8 cellular contexts compared by ENCODE assay signal in genomic region chr5:103119765-103120606, GRCh38. TPM values are rescaled to one million over a fixed set of nuclear protein-coding genes. Genes with fewer than 3 reads are reported as not detected.
DNase-seq lines count a peak whose midpoint lies in the region; ATAC-seq and TF ChIP-seq lines count a peak whose summit lies in the region.

A gene with protein sequence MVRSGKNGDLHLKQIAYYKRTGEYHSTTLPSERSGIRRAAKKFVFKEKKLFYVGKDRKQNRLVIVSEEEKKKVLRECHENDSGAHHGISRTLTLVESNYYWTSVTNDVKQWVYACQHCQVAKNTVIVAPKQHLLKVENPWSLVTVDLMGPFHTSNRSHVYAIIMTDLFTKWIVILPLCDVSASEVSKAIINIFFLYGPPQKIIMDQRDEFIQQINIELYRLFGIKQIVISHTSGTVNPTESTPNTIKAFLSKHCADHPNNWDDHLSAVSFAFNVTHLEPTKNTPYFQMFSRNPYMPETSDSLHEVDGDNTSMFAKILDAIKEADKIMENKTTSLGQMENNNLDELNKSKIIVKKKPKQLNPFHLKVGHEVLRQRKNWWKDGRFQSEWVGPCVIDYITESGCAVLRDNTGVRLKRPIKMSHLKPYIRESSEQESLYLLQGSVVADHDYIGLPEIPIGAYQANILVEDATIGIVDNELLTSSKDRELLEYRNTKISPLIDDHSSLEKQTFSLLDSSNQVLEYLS (minus strand): TSS chr5:103120138. CDS start chr5:103108707, 11,431 bp downstream.
Gene PPIP5K2, plus strand, starts transcription at chr5:103120301. Its CDS starts 9,289 bp downstream, at chr5:103129590.

- no peaks in the 10 kb centered on the region for H3F3A ChIP-seq in OCI-LY1 (ENCODE audit: insufficient read depth, low read length)

- peaks cover 68% of the 10 kb centered on the region for H3K79me2 ChIP-seq in OCI-LY1 (ENCODE audit: insufficient read depth, low read length)

- H3K9me3 Mint-ChIP-seq in endothelial cell (ENCODE audit: unreplicated experiment) (no peaks in the 10 kb centered on the region), mesothelial cell of epicardium (no peaks in the 10 kb centered on the region)

- TF ChIP-seq CTCF in OCI-LY1 (IDR thresholded peaks at IDR 0.05; ENCODE audit: low read length) (no peak), endothelial cell (IDR thresholded peaks at IDR 0.05; ENCODE audit: unreplicated experiment) (no peak), mesothelial cell of epicardium (IDR thresholded peaks at IDR 0.05; ENCODE audit: unreplicated experiment) (no peak)

- H3K4me3 Mint-ChIP-seq in endothelial cell (ENCODE audit: unreplicated experiment) (peak within 1 kb of the TSS; percentile 98), mesothelial cell of epicardium (peak within 1 kb of the TSS; percentile 97)

- H3K9me2 ChIP-seq in OCI-LY1 (ENCODE audit: low read depth, low read length): no peaks in the 10 kb centered on the region

- H3K4me1 ChIP-seq in HUES64 (ENCODE audit: insufficient read depth, low read length) (peaks cover 17% of the 10 kb centered on the region; the same call in 1 of the 2 replicates), OCI-LY1 (ENCODE audit: insufficient read depth, low read length, severe bottlenecking) (peaks cover 38% of the 10 kb centered on the region)

- H3K27me3 ChIP-seq in HUES64 (ENCODE audit: insufficient read depth, low read length): no peaks in the 10 kb centered on the region
- no peaks in the 10 kb centered on the region for H3K27me3 ChIP-seq in OCI-LY1 (ENCODE audit: insufficient read depth, low read length)

- peak within 1 kb of the TSS; percentile 100 for H3K27ac Mint-ChIP-seq in endothelial cell (ENCODE audit: unreplicated experiment)
- peak within 1 kb of the TSS; percentile 100 for H3K27ac Mint-ChIP-seq in mesothelial cell of epicardium

- under 1% methylated on average over 46 of the region's 46 CpGs for WGBS in HUES64

- H3K27me3 Mint-ChIP-seq in endothelial cell (ENCODE audit: unreplicated experiment) (peaks cover 3% of the 10 kb centered on the region), mesothelial cell of epicardium (ENCODE audit: low read depth) (no peaks in the 10 kb centered on the region)

- H3K36me3 ChIP-seq in HUES64 (ENCODE audit: insufficient read depth, low read length) (no peaks in the 10 kb centered on the region), OCI-LY1 (ENCODE audit: insufficient read depth, low read length) (peaks cover 18% of the 10 kb centered on the region)

- no peaks in the 10 kb centered on the region for H3K36me3 Mint-ChIP-seq in endothelial cell (ENCODE audit: low read depth, unreplicated experiment)
- H3K36me3 Mint-ChIP-seq in mesothelial cell of epicardium: peaks cover 3% of the 10 kb centered on the region

- H3K4me3 ChIP-seq in HUES64 (ENCODE audit: low read length) (peak within 1 kb of the TSS; percentile 98), OCI-LY1 (ENCODE audit: low read depth, low read length, poor library complexity, severe bottlenecking) (peak within 1 kb of the TSS; percentile 78)

- peaks cover 21% of the 10 kb centered on the region for H3K4me1 Mint-ChIP-seq in endothelial cell (ENCODE audit: unreplicated experiment)
- peaks cover 33% of the 10 kb centered on the region for H3K4me1 Mint-ChIP-seq in mesothelial cell of epicardium

- DNase-seq in D341Med (ENCODE audit: low spot score) (peak; percentile 85), endothelial cell (ENCODE audit: low spot score) (peak; percentile 95), mesothelial cell of epicardium (ENCODE audit: low spot score in 2 of 2, unreplicated experiment in 2 of 2) (peak; percentile 66 to 91)
- peak; percentile 94 for DNase-seq in activated CD8-positive, alpha-beta memory T cell treated with anti-CD3 and anti-CD28 coated beads, Interleukin-2, amount 50 U/mL, for 48 hours
- peak; percentile 92 to 95 for DNase-seq in stimulated activated CD8-positive, alpha-beta memory T cell treated with anti-CD3 and anti-CD28 coated beads, Interleukin-15, amount 100 ng/mL, for 48 hours (ENCODE audit: low read depth in 2 of 2)

- H4K20me1 ChIP-seq in OCI-LY1 (ENCODE audit: insufficient read depth, low read length): no peaks in the 10 kb centered on the region

- no peaks in the 10 kb centered on the region for H3K9me3 ChIP-seq in HUES64 (ENCODE audit: insufficient read depth, low read depth, low read length)
- no peaks in the 10 kb centered on the region for H3K9me3 ChIP-seq in OCI-LY1 (ENCODE audit: low read length)

- peak; percentile 93 for ATAC-seq in GM21447 (IDR thresholded peaks at IDR 0.05; ENCODE audit: unreplicated experiment)

- H3K4me2 ChIP-seq in OCI-LY1 (ENCODE audit: low read length): peak within 1 kb of the TSS; percentile 91

- H3K27ac ChIP-seq in HUES64 (ENCODE audit: low read depth, low read length) (peak within 1 kb of the TSS; percentile 96), OCI-LY1 (ENCODE audit: low read depth, low read length, poor library complexity, severe bottlenecking) (peak within 1 kb of the TSS; percentile 96)

- H2AFZ ChIP-seq in OCI-LY1 (ENCODE audit: low read length): peak within 1 kb of the TSS; percentile 22; the same call in 1 of the 2 replicates

- H3K9ac ChIP-seq in HUES64 (ENCODE audit: low read depth, low read length) (peak within 1 kb of the TSS; percentile 97), OCI-LY1 (ENCODE audit: low read length) (peak within 1 kb of the TSS; percentile 82)

RNA-seq across cellular contexts. Expression of the first gene that starts in this region (rescaled TPM):
- polyA plus RNA-seq in HUES64 (2013, experiment 1 of 2): 5.4 TPM
- 6.8 TPM for polyA plus RNA-seq in HUES64 (2013, experiment 2 of 2)
- total RNA-seq in endothelial cell (ENCODE audit: unreplicated experiment) (3.7 TPM), mesothelial cell of epicardium (4.9 to 7.1 TPM (median 5.2 TPM) in 3 replicates)

RNA-seq across cellular contexts. Expression of gene PPIP5K2, which starts in this region (rescaled TPM):
- 37.8 TPM for polyA plus RNA-seq in HUES64 (2013, experiment 1 of 2)
- polyA plus RNA-seq in HUES64 (2013, experiment 2 of 2): 41.1 TPM
- total RNA-seq in endothelial cell (ENCODE audit: unreplicated experiment) (66.3 TPM), mesothelial cell of epicardium (79.4 to 80.2 TPM (median 80.0 TPM) in 3 replicates)

Comparison
In these comparisons a context has a peak if more than half of its experiments do, and no peak if none do; other contexts are left out.
1. Peak in every context shown above with its lines: DNase-seq, ATAC-seq, H3K4me3 ChIP-seq and H3K27ac ChIP-seq.